ENCODE assay signal across 8 cellular contexts in the genomic region with DNA sequence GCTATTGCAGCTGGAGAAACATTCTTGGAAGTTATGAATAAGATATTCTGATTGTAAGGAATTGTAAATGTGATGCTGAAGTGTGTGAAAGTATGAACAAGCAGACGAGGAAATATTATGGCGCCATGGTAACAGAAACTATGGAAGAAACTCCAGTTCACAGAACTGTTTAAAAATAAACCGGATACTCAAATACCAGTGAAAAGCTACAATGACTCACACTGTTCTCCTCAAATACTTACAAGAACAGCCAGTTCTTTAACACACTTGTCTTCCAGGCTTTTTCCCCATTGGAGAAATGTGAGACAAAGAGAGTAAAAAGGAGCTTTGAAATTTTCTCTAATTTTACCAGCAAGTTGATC.
A peak's percentile ranks its signal among the peaks of the same experiment; 100 is the strongest.
DNase-seq lines count a peak whose midpoint lies in the region; ATAC-seq, FAIRE-seq and TF ChIP-seq lines count a peak whose summit lies in the region.

No MANE protein-coding gene starts in this region.

- H3K4me1 Mint-ChIP-seq in T-helper 17 cell: peaks cover 63% of the 10 kb centered on the region

- peak overlapping the region; percentile 71 to 89 (median 80) for H3K27ac ChIP-seq in pancreas

- ATAC-seq in GM21723 (IDR thresholded peaks at IDR 0.05; ENCODE audit: unreplicated experiment) (peak; percentile 4), T-helper 17 cell (no peak), pancreas (peak; percentile 13 to 53 (median 42)), HG02678 (IDR thresholded peaks at IDR 0.05; ENCODE audit: unreplicated experiment) (no peak), HG03460 (IDR thresholded peaks at IDR 0.05; ENCODE audit: unreplicated experiment) (no peak)

- H3K36me3 Mint-ChIP-seq in T-helper 17 cell (ENCODE audit: low read depth): no peaks in the 10 kb centered on the region

- H3K4me3 Mint-ChIP-seq in T-helper 17 cell: peak overlapping the region; percentile 68

- H3K4me1 ChIP-seq in pancreas: peaks cover 73 to 95% (median 86%) of the 10 kb centered on the region in 3 donors

- no peak for TF ChIP-seq CTCF in fibroblast of mammary gland (conservative IDR thresholded peaks at IDR 0.05; ENCODE audit: control insufficient read depth, insufficient read depth, low read depth, low read length)
- TF ChIP-seq CTCF in pancreas (IDR thresholded peaks at IDR 0.05): no peak

- no peaks in the 10 kb centered on the region for H3K36me3 ChIP-seq in pancreas

- H3K4me3 ChIP-seq in fibroblast of mammary gland (ENCODE audit: control insufficient read depth, low read depth, low read length) (peak overlapping the region; percentile 26), pancreas (no peak overlapping the region)

- peak overlapping the region; percentile 87 for H3K27ac Mint-ChIP-seq in T-helper 17 cell

- DNase-seq in T-helper 17 cell (no peak), fibroblast of mammary gland (ENCODE audit: low read depth) (peak; percentile 94), pancreas (no peak), NCI-H526 treated with DMSO at 0.1 percent for 48 hours (lab: John Stamatoyannopoulos, UW) (no peak), NCI-H2107 (lab: John Stamatoyannopoulos, UW) (no peak)

- FAIRE-seq in pancreas (lab: Jason Lieb, UNC): peak; percentile 98

- no peaks in the 10 kb centered on the region for H3K9me3 ChIP-seq in T-helper 17 cell (ENCODE audit: control insufficient read depth, low read length, poor library complexity, severe bottlenecking)
- H3K9me3 ChIP-seq in pancreas: no peaks in the 10 kb centered on the region

- intact Hi-C loops in pancreas (cut with DNase I): no loop called here

- WGBS in pancreas, 2 donors: 32 to 36% methylated on average over 3 of the region's 3 CpGs

- no peaks in the 10 kb centered on the region for H3K27me3 Mint-ChIP-seq in T-helper 17 cell

- no peaks in the 10 kb centered on the region for H3K27me3 ChIP-seq in pancreas

Comparison
In these comparisons a context has a peak if more than half of its experiments do, and no peak if none do; other contexts are left out.
1. ATAC-seq: peak in GM21723 (single experiment) and pancreas (4 of 4); none in T-helper 17 cell (single experiment), HG02678 (single experiment) and HG03460 (single experiment).